Comparison of ENCODE assay signal across 8 cellular contexts in the genomic region with DNA sequence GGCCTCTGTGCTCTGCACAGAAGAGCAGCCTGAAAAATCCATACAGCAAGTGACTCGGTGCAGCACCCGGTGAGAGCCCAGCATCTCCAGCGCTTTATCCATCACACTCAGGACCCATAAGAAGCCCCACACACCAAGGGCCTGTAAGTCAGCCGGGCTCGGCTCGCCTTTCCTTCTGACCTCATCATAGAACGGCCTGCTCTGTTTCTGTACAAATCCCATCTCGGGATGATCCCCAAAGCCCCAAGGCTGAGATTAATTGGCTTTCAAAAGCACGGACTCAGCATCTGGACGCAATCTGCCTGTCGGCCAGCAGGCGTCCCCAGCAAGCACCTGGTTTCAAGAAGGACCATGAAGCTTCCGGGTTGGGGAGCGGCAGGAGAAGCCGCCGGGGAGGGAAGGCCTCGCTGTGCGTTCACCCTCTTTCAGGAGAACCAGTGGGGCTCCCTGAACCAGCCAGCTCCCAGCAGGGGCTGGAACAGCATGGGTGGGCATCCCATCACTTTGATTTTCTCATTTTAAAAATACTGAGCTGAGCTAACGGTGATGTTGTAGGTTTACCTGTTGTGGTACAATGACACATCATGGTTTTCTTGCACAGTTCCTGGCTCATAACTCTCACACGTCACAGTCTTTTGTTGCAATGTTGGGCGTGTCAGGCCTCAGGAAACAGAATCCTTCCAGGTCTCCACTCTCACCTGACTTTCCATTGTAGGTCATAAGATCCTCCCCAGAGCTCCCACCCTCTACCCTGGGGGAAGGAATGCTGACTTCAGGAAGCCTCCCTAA. TPM values are rescaled to one million over a fixed set of nuclear protein-coding genes. Genes with fewer than 3 reads are reported as not detected.
DNase-seq lines count a peak whose midpoint lies in the region; ATAC-seq and TF ChIP-seq lines count a peak whose summit lies in the region.

No MANE protein-coding gene starts in this region.

- no peaks in the 10 kb centered on the region for H3K27me3 ChIP-seq in HCT116 (ENCODE audit: insufficient read depth, low read length)
- no peaks in the 10 kb centered on the region for H3K27me3 ChIP-seq in right atrium auricular region
- no peaks in the 10 kb centered on the region for H3K27me3 ChIP-seq in rectal smooth muscle tissue (ENCODE audit: control insufficient read depth, insufficient read depth, low read length)

- H3K4me1 Mint-ChIP-seq in Calu3 (ENCODE audit: low read depth, unreplicated experiment) = peaks cover 31% of the 10 kb centered on the region
- H3K4me1 Mint-ChIP-seq in T-helper 17 cell = peaks cover 20% of the 10 kb centered on the region

- no peak overlapping the region for H2AFZ ChIP-seq in HCT116 (ENCODE audit: low read depth, low read length, poor library complexity, severe bottlenecking)

- peak; percentile 87 for TF ChIP-seq RAD21 in HCT116 (IDR thresholded peaks at IDR 0.05; ENCODE audit: low read depth)

- BruUV-seq in Calu3 (replicated peaks; lab: Mats Ljungman, UMichigan) (no TSS peak), HCT116 (replicated peaks; lab: Mats Ljungman, UMichigan) (TSS peak; percentile 14)

- POLR2A ChIA-PET in HCT116 (lab: Charles Lee) = interaction anchor here (0.7 to 2.3 kb wide), 6 partner anchors 9 to 78 kb away, joined by 3 to 21 read pairs (median 4); a partner anchor contains a TSS

- RAD21 ChIA-PET in HCT116 (lab: Charles Lee; ENCODE audit: low non-redundant PET in 1 of 2, low total read pairs in 2 of 2, uncharacterized antibody in 2 of 2, unreplicated experiment in 2 of 2) = interaction anchor here (1.4 to 1.7 kb wide), 2 partner anchors 23 to 24 kb away, joined by 5 to 6 read pairs; a partner anchor contains a TSS

- H3K9me2 ChIP-seq in HCT116 (ENCODE audit: insufficient read depth) = no peaks in the 10 kb centered on the region

- H3K36me3 Mint-ChIP-seq in Calu3 (ENCODE audit: insufficient read depth, unreplicated experiment) (peaks cover 39% of the 10 kb centered on the region), T-helper 17 cell (ENCODE audit: low read depth) (peaks cover 3% of the 10 kb centered on the region)

- ATAC-seq in HCT116 = peak; percentile 77
- peak; percentile 88 for ATAC-seq in T-helper 17 cell
- no peak for ATAC-seq in GM18502 (IDR thresholded peaks at IDR 0.05; ENCODE audit: poor library complexity, unreplicated experiment)

- H3K27ac ChIP-seq in HCT116 (ENCODE audit: low read depth, low read length) (peak overlapping the region; percentile 75), angular gyrus (ENCODE audit: low read depth, low read length) (peak overlapping the region; percentile 82), right atrium auricular region (peak overlapping the region; percentile 46 to 47), rectal smooth muscle tissue (ENCODE audit: low read depth, low read length) (no peak overlapping the region)

- peak; percentile 88 for TF ChIP-seq CTCF in Calu3 (IDR thresholded peaks at IDR 0.05; ENCODE audit: unreplicated experiment)
- peak in 2 of 3 experiments; percentile 98; a peak in 5 of 6 replicates for TF ChIP-seq CTCF in HCT116 (IDR thresholded peaks at IDR 0.05 in 2 of 3, conservative IDR thresholded peaks at IDR 0.05 in 1 of 3; ENCODE audit: borderline replicate concordance in 1 of 3, insufficient read depth in 1 of 3, low read depth in 2 of 3, low read length in 2 of 3)
- TF ChIP-seq CTCF in right atrium auricular region (IDR thresholded peaks at IDR 0.05) = peak; percentile 74 to 95

- H3K79me2 ChIP-seq in HCT116 (ENCODE audit: insufficient read depth, low read length) = peaks cover 22% of the 10 kb centered on the region

- peak overlapping the region; percentile 76 for H3K4me2 ChIP-seq in HCT116 (ENCODE audit: low read length)

- H3K4me3 Mint-ChIP-seq in Calu3 (ENCODE audit: low read depth, unreplicated experiment) = peak overlapping the region; percentile 45
- no peak overlapping the region for H3K4me3 Mint-ChIP-seq in T-helper 17 cell

- peak overlapping the region; percentile 19 to 47 for H3K4me3 ChIP-seq in HCT116 (replicated peaks in 1 of 2; ENCODE audit: low read depth in 1 of 2, low read length in 2 of 2)
- peak overlapping the region in 1 of 2 donors; percentile 11 for H3K4me3 ChIP-seq in right atrium auricular region
- H3K4me3 ChIP-seq in rectal smooth muscle tissue (ENCODE audit: low read length) = peak overlapping the region; percentile 20

- H3K36me3 ChIP-seq in HCT116 (ENCODE audit: control insufficient read depth in 1 of 2, insufficient read depth in 2 of 2, low read length in 2 of 2) (peaks cover 0 to 5% of the 10 kb centered on the region in 2 experiments; a peak in 3 of 4 replicates), right atrium auricular region (no peaks in the 10 kb centered on the region), rectal smooth muscle tissue (ENCODE audit: control insufficient read depth, insufficient read depth, low read length) (no peaks in the 10 kb centered on the region)

- peak overlapping the region; percentile 60 for H3K9ac ChIP-seq in HCT116 (ENCODE audit: low read length)
- H3K9ac ChIP-seq in rectal smooth muscle tissue (ENCODE audit: low read length) = peak overlapping the region; percentile 6

- H3K9me3 ChIP-seq in HCT116 (ENCODE audit: control insufficient read depth in 1 of 2, insufficient read depth in 1 of 2, low read depth in 1 of 2, low read length in 2 of 2) (no peaks in the 10 kb centered on the region), T-helper 17 cell (ENCODE audit: control insufficient read depth, low read length, poor library complexity, severe bottlenecking) (no peaks in the 10 kb centered on the region), right atrium auricular region (no peaks in the 10 kb centered on the region)

- DNase-seq in Calu3 (peak; percentile 85), HCT116 (ENCODE audit: low read depth, low spot score) (peak; percentile 93), NCI-H187 (lab: John Stamatoyannopoulos, UW) (peak; percentile 58 to 75), T-helper 17 cell (peak; percentile 58 to 62 (median 61)), right atrium auricular region (ENCODE audit: low spot score) (peak; percentile 87)

- no peaks in the 10 kb centered on the region for H3K27me3 Mint-ChIP-seq in Calu3 (ENCODE audit: unreplicated experiment)
- no peaks in the 10 kb centered on the region for H3K27me3 Mint-ChIP-seq in T-helper 17 cell

- H3K4me1 ChIP-seq in HCT116 (ENCODE audit: control insufficient read depth in 1 of 2, insufficient read depth in 2 of 2, low read length in 2 of 2) = peaks cover 35 to 53% of the 10 kb centered on the region in 2 experiments
- H3K4me1 ChIP-seq in right atrium auricular region = peaks cover 0 to 11% of the 10 kb centered on the region in 2 donors
- H3K4me1 ChIP-seq in rectal smooth muscle tissue (ENCODE audit: control insufficient read depth, insufficient read depth, low read length) = peaks cover 4% of the 10 kb centered on the region

- no peaks in the 10 kb centered on the region for H4K20me1 ChIP-seq in HCT116 (ENCODE audit: insufficient read depth)

- intact Hi-C loops in Calu3 (cut with micrococcal nuclease; ENCODE audit: unreplicated experiment) (no loop called here), HCT116 (cut with micrococcal nuclease) (loop anchor here (1.0 kb wide), 1 partner anchor 24 kb away; no protein-coding TSS in a partner anchor)

- H3K27ac Mint-ChIP-seq in Calu3 (ENCODE audit: unreplicated experiment) (peak overlapping the region; percentile 89), T-helper 17 cell (peak overlapping the region; percentile 95)

- TF ChIP-seq POLR2A in HCT116 (IDR thresholded peaks at IDR 0.05; ENCODE audit: borderline replicate concordance, extremely low read depth, insufficient read depth, insufficient read length) = peak; percentile 80

- CTCF ChIA-PET in Calu3 (lab: Charles Lee) = interaction anchor here (0.6 to 1.4 kb wide), 8 partner anchors 12 to 91 kb away, joined by 3 to 10 read pairs (median 4); no protein-coding TSS in a partner anchor
- CTCF ChIA-PET in HCT116 (lab: Charles Lee) = interaction anchor here (0.8 to 1.8 kb wide), 12 partner anchors 10 to 184 kb away, joined by 3 to 10 read pairs (median 4); a partner anchor contains a TSS

- H3K9me3 Mint-ChIP-seq in Calu3 (ENCODE audit: low read depth, unreplicated experiment) = no peaks in the 10 kb centered on the region

TF ChIP-seq in HCT116, 20 proteins besides CTCF, POLR2A, EP300 and RAD21 (continues in another document):
- no peak for TF ChIP-seq ZNF274 (IDR thresholded peaks at IDR 0.05; ENCODE audit: low read depth, low read length)
- TF ChIP-seq, protein P1, sequence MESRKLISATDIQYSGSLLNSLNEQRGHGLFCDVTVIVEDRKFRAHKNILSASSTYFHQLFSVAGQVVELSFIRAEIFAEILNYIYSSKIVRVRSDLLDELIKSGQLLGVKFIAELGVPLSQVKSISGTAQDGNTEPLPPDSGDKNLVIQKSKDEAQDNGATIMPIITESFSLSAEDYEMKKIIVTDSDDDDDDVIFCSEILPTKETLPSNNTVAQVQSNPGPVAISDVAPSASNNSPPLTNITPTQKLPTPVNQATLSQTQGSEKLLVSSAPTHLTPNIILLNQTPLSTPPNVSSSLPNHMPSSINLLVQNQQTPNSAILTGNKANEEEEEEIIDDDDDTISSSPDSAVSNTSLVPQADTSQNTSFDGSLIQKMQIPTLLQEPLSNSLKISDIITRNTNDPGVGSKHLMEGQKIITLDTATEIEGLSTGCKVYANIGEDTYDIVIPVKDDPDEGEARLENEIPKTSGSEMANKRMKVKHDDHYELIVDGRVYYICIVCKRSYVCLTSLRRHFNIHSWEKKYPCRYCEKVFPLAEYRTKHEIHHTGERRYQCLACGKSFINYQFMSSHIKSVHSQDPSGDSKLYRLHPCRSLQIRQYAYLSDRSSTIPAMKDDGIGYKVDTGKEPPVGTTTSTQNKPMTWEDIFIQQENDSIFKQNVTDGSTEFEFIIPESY (IDR thresholded peaks at IDR 0.05; ENCODE audit: extremely low read depth, insufficient replicate concordance, low read length) = peak; percentile 34
- peak; percentile 50 for TF ChIP-seq TCF7L2 (IDR thresholded peaks at IDR 0.05; ENCODE audit: borderline replicate concordance, extremely low read depth, insufficient read depth, insufficient read length)
- peak; percentile 40 for TF ChIP-seq YY1 (IDR thresholded peaks at IDR 0.05; ENCODE audit: extremely low read depth, insufficient replicate concordance, low read depth, low read length)
- no peak for TF ChIP-seq JUND (IDR thresholded peaks at IDR 0.05)

RNA-seq across cellular contexts. Expression of a gene that starts 6.7 kb away (rescaled TPM):
- total RNA-seq in Calu3 (2022) (69.9 and 76.8 TPM in 2 replicates), HCT116 (2021; ENCODE audit: unreplicated experiment) (143 TPM), T-helper 17 cell (10 to 100 TPM; 79.1 to 89.0 TPM), right atrium auricular region (1 to 10 TPM; 5.1 to 7.4 TPM)
- polyA plus RNA-seq in HCT116 (2012) = 99.2 and 103 TPM in 2 replicates

RNA-seq across cellular contexts. Expression of a gene that starts 22.9 kb away (rescaled TPM):
- 44.7 and 47.2 TPM in 2 replicates for total RNA-seq in Calu3 (2022)
- 445 TPM for total RNA-seq in HCT116 (2021; ENCODE audit: unreplicated experiment)
- 422 and 492 TPM in 2 replicates for polyA plus RNA-seq in HCT116 (2012)
- 10 to 100 TPM; 47.2 to 56.2 TPM for total RNA-seq in T-helper 17 cell
- total RNA-seq in right atrium auricular region = 10 to 100 TPM in 1 of 2 donors, 1 to 10 TPM in 1; 5.0 to 19.5 TPM
